In genomic region chr7:135159359-135160087, GRCh38 we compare ENCODE assay signal across 9 cellular contexts. TPM values are rescaled to one million over a fixed set of nuclear protein-coding genes. Genes with fewer than 3 reads are reported as not detected.
DNase-seq lines count a peak whose midpoint lies in the region; ATAC-seq and TF ChIP-seq lines count a peak whose summit lies in the region.
"Had no signal": no experiment of that assay in that cellular context is flagged by ENCODE, and none has a peak within 500 bp of the region (broad histone marks: within the 10 kb centered on the region; RNA-seq: fewer than 3 reads in every experiment).

No MANE protein-coding gene starts in this region.

- ATAC-seq in SK-N-SH treated with all-trans-retinoic acid at 6 μM for 48 hours (no peak), IMR-90 (ENCODE audit: low read depth) (peak; percentile 40), gastrocnemius medialis (peak; percentile 57 to 72)
- peak; percentile 3 for ATAC-seq in effector memory CD8-positive, alpha-beta T cell (replicated peaks)

- peak overlapping the region; percentile 46; the same call in 1 of the 2 replicates for H3K4ac ChIP-seq in IMR-90 (ENCODE audit: low read depth, low read length)

- H3K9me3 ChIP-seq in SK-N-SH (no peaks in the 10 kb centered on the region; the same call in 1 of the 2 replicates), IMR-90 (ENCODE audit: control insufficient read depth, insufficient read depth, low read length) (peaks cover 5% of the 10 kb centered on the region; the same call in 1 of the 2 replicates), gastrocnemius medialis (no peaks in the 10 kb centered on the region)

- no TSS peak for BruUV-seq in IMR-90 (replicated peaks; lab: Mats Ljungman, UMichigan)

- H3K4me2 ChIP-seq in SK-N-SH: no peak overlapping the region
- no peak overlapping the region for H3K4me2 ChIP-seq in IMR-90 (ENCODE audit: low read depth, low read length)

- intact Hi-C loops in IMR-90 (cut with micrococcal nuclease): no loop called here
- intact Hi-C loops in gastrocnemius medialis (cut with DNase I; ENCODE audit: low total_unique reads): loop anchor here (5.0 kb wide), 1 partner anchor 702 kb away; the partner anchor contains the start of gene AKR1B1

- WGBS in SK-N-SH (ENCODE audit: low lambda C conversion rate): 93% methylated on average over 2 of the region's 2 CpGs
- WGBS in IMR-90 (ENCODE audit: extremely low coverage in 2 of 2, insufficient read length in 1 of 2), 2 experiments: no CpG with 5 or more reads among the region's 2 CpGs

- H3K9me3 Mint-ChIP-seq in effector memory CD8-positive, alpha-beta T cell: peaks cover 3 to 20% of the 10 kb centered on the region in 2 donors

- peak overlapping the region in 1 of 2 experiments; percentile 41; a peak in 3 of 4 replicates for H4K8ac ChIP-seq in IMR-90 (ENCODE audit: low read depth in 2 of 2, low read length in 2 of 2)

- 0 out of 2 replicates have a peak overlapping the region, but pooled peaks have one; percentile 9 for H2BK20ac ChIP-seq in IMR-90 (ENCODE audit: low read depth, low read length)

- no peak for DNase-seq in SK-N-SH
- DNase-seq in IMR-90: no peak
- DNase-seq in effector memory CD8-positive, alpha-beta T cell: no peak
- DNase-seq in gastrocnemius medialis: peak in 1 of 2 donors; percentile 50
- DNase-seq in superior temporal gyrus (ENCODE audit: extremely low spot score): no peak
- no peak for DNase-seq in GOT3 (lab: John Stamatoyannopoulos, UW)
- no peak for DNase-seq in germinal center (ENCODE audit: low spot score)
- DNase-seq: NCI-H187 treated with DMSO at 0.1 percent for 48 hours had no signal

- no peaks in the 10 kb centered on the region for H3K79me2 ChIP-seq in SK-N-SH (ENCODE audit: insufficient read depth)

- peaks cover 0 to 23% of the 10 kb centered on the region in 2 experiments; a peak in 2 of 4 replicates for H3K79me1 ChIP-seq in IMR-90 (ENCODE audit: low read depth in 1 of 2, low read length in 2 of 2)

- H3K27me3 ChIP-seq in SK-N-SH (ENCODE audit: insufficient read depth): no peaks in the 10 kb centered on the region
- no peaks in the 10 kb centered on the region for H3K27me3 ChIP-seq in IMR-90 (ENCODE audit: control insufficient read depth, insufficient read depth, low read length)
- no peaks in the 10 kb centered on the region for H3K27me3 ChIP-seq in gastrocnemius medialis

- POLR2A ChIA-PET in SK-N-SH (lab: Yijun Ruan, JAX) (no interaction called here), IMR-90 (lab: Charles Lee; ENCODE audit: unreplicated experiment) (no interaction called here)

- H4K91ac ChIP-seq in IMR-90 (ENCODE audit: insufficient read depth, low read depth, low read length): no peak overlapping the region

- dilution Hi-C loops in IMR-90 (cut with HindIII; ENCODE audit: low sequenced_read_pairs, unreplicated experiment): no loop called here

- H3K27ac ChIP-seq in SK-N-SH (ENCODE audit: low read depth in 2 of 2, low read length in 1 of 2): peak overlapping the region; percentile 21 to 23; a peak in 2 of 4 replicates
- H3K27ac ChIP-seq in IMR-90 (ENCODE audit: insufficient read depth, low read length): peak overlapping the region; percentile 76; the same call in 1 of the 2 replicates
- H3K27ac ChIP-seq in gastrocnemius medialis: peak overlapping the region; percentile 93 to 97 (median 96)

- H4K20me1 ChIP-seq in SK-N-SH (ENCODE audit: insufficient read depth) (no peaks in the 10 kb centered on the region), IMR-90 (ENCODE audit: insufficient read depth, low read length) (no peaks in the 10 kb centered on the region)

- in situ Hi-C loops in IMR-90 (cut with MboI; ENCODE audit: low sequenced_read_pairs): loop anchor here (10.0 kb wide), 2 partner anchors 175 to 475 kb away; partner anchors contain the start of gene AGBL3
- in situ Hi-C loops in gastrocnemius medialis (cut with MboI; ENCODE audit: low sequenced_read_pairs in 4 of 4): no loop called here

- H3K4me3 Mint-ChIP-seq in effector memory CD8-positive, alpha-beta T cell: peak overlapping the region; percentile 27 to 64

- peaks cover 40% of the 10 kb centered on the region for H3K36me3 Mint-ChIP-seq in effector memory CD8-positive, alpha-beta T cell (ENCODE audit: insufficient read depth)

- peak overlapping the region; percentile 94; the same call in 1 of the 2 replicates for H2AK5ac ChIP-seq in IMR-90 (ENCODE audit: low read depth, low read length)

- no peaks in the 10 kb centered on the region for H3K9me2 ChIP-seq in SK-N-SH

- H3K4me3 ChIP-seq in SK-N-SH (ENCODE audit: low read depth in 2 of 2, low read length in 1 of 2) (no peak overlapping the region), IMR-90 (ENCODE audit: insufficient read depth, low read depth, low read length) (no peak overlapping the region), gastrocnemius medialis (peak overlapping the region; percentile 20 to 46 (median 40))

- TF ChIP-seq EP300 in SK-N-SH (IDR thresholded peaks at IDR 0.05; ENCODE audit: borderline replicate concordance in 1 of 2, low read depth in 1 of 2, low read length in 1 of 2): no peak

- peaks cover 6 to 13% of the 10 kb centered on the region in 2 experiments for H3K36me3 ChIP-seq in SK-N-SH (replicated peaks in 1 of 2; ENCODE audit: control insufficient read depth in 1 of 2, insufficient read depth in 2 of 2, low read length in 1 of 2)
- H3K36me3 ChIP-seq in IMR-90 (ENCODE audit: control insufficient read depth, insufficient read depth, low read length): peaks cover 4% of the 10 kb centered on the region; the same call in 1 of the 2 replicates
- H3K36me3 ChIP-seq in gastrocnemius medialis: no peaks in the 10 kb centered on the region

- H2BK120ac ChIP-seq in IMR-90 (ENCODE audit: low read depth, low read length): peak overlapping the region; percentile 38; the same call in 1 of the 2 replicates

- TF ChIP-seq POLR2A in IMR-90 (IDR thresholded peaks at IDR 0.05; ENCODE audit: low read depth, low read length): no peak
- peak in 1 of 2 donors; percentile 25 for TF ChIP-seq POLR2A in gastrocnemius medialis (IDR thresholded peaks at IDR 0.05)

- peaks cover 55 to 67% of the 10 kb centered on the region in 2 donors for H3K4me1 Mint-ChIP-seq in effector memory CD8-positive, alpha-beta T cell (ENCODE audit: low read depth in 2 of 2)

- H3K18ac ChIP-seq in IMR-90 (ENCODE audit: low read depth, low read length): peak overlapping the region; percentile 33; the same call in 1 of the 2 replicates

- H2BK5ac ChIP-seq in IMR-90 (ENCODE audit: low read depth, low read length, poor library complexity, severe bottlenecking): peak overlapping the region; percentile 56

- H3K4me1 ChIP-seq in SK-N-SH (ENCODE audit: control insufficient read depth in 1 of 2, insufficient read depth in 2 of 2, low read depth in 1 of 2, low read length in 1 of 2) (peaks cover 4 to 11% of the 10 kb centered on the region in 2 experiments; a peak in 3 of 4 replicates), IMR-90 (ENCODE audit: control insufficient read depth, insufficient read depth, low read length) (peaks cover 16% of the 10 kb centered on the region), gastrocnemius medialis (peaks cover 89 to 96% of the 10 kb centered on the region in 2 donors)

- H3K14ac ChIP-seq in IMR-90 (replicated peaks; ENCODE audit: low read depth, low read length): peak overlapping the region; percentile 68; the same call in 1 of the 2 replicates

- TF ChIP-seq CTCF in SK-N-SH (IDR thresholded peaks at IDR 0.05) (no peak), IMR-90 (conservative IDR thresholded peaks at IDR 0.05; ENCODE audit: low read depth, low read length) (no peak), gastrocnemius medialis (IDR thresholded peaks at IDR 0.05 in 4 of 5, conservative IDR thresholded peaks at IDR 0.05 in 1 of 5) (no peak)

- no peak overlapping the region for H2AK9ac ChIP-seq in IMR-90 (replicated peaks; ENCODE audit: low read depth, low read length, poor library complexity)

- H3F3A ChIP-seq in SK-N-SH (replicated peaks; ENCODE audit: insufficient read depth): peaks cover 6% of the 10 kb centered on the region

- H3K56ac ChIP-seq in IMR-90 (ENCODE audit: extremely low read depth, insufficient read depth, low read length): peak overlapping the region; percentile 48; the same call in 1 of the 2 replicates

- TF ChIP-seq RAD21 in SK-N-SH (IDR thresholded peaks at IDR 0.05; ENCODE audit: low read length) (no peak), IMR-90 (IDR thresholded peaks at IDR 0.05; ENCODE audit: low read length) (no peak)

- peak overlapping the region; percentile 88 to 96 for H3K27ac Mint-ChIP-seq in effector memory CD8-positive, alpha-beta T cell

- no peak overlapping the region for H4K5ac ChIP-seq in IMR-90 (ENCODE audit: low read depth, low read length)

- no peaks in the 10 kb centered on the region for H3K27me3 Mint-ChIP-seq in effector memory CD8-positive, alpha-beta T cell

- H2BK15ac ChIP-seq in IMR-90 (ENCODE audit: low read depth, low read length): no peak overlapping the region

- H3K23ac ChIP-seq in IMR-90 (ENCODE audit: low read depth, low read length): no peak overlapping the region

- H2AFZ ChIP-seq in SK-N-SH (ENCODE audit: low read depth) (peak overlapping the region; percentile 8; the same call in 1 of the 2 replicates), IMR-90 (replicated peaks; ENCODE audit: low read length, poor library complexity) (no peak overlapping the region)

- no peak overlapping the region for H3K9ac ChIP-seq in SK-N-SH
- H3K9ac ChIP-seq in IMR-90 (ENCODE audit: low read depth, low read length): no peak overlapping the region

- peaks cover 4% of the 10 kb centered on the region for H3K9me1 ChIP-seq in IMR-90 (ENCODE audit: insufficient read depth, low read length)

- CTCF ChIA-PET in SK-N-SH (lab: Yijun Ruan, JAX): interaction anchor here (0.8 to 1.5 kb wide), 3 partner anchors 12 to 645 kb away, joined by 3 to 5 read pairs (median 3); partner anchors contain the start of gene TMEM140
- CTCF ChIA-PET in IMR-90 (lab: Yijun Ruan, JAX): no interaction called here

RNA-seq across cellular contexts. Expression of gene CYREN, which starts 11.0 kb away (rescaled TPM):
- polyA plus RNA-seq in SK-N-SH (2012; rRNA removed) (53.4 and 60.6 TPM in 2 replicates), IMR-90 (2012; rRNA removed) (24.2 and 29.2 TPM in 2 replicates)
- 44.4 and 56.2 TPM in 2 replicates for polyA plus RNA-seq in SK-N-SH (2012; cell fraction: cytosol; rRNA removed)
- 39.5 and 39.9 TPM in 2 replicates for polyA plus RNA-seq in SK-N-SH (2012; cell fraction: nucleus; rRNA removed)
- total RNA-seq in IMR-90 (2012; rRNA removed) (26.5 and 33.1 TPM in 2 replicates), gastrocnemius medialis (10 to 100 TPM; 11.8 to 51.5 (median 20.4) TPM)
- polyA plus RNA-seq in IMR-90 (2012; cell fraction: cytosol; rRNA removed): 20.1 and 21.8 TPM in 2 replicates
- polyA plus RNA-seq in IMR-90 (2012; cell fraction: nucleus; rRNA removed; ENCODE audit: low replicate concordance): 13.8 and 18.6 TPM in 2 replicates

RNA-seq across cellular contexts. Expression of gene TMEM140, which starts 11.7 kb away (rescaled TPM):
- polyA plus RNA-seq in SK-N-SH (2012; rRNA removed): 0.10 and 0.12 TPM in 2 replicates
- polyA plus RNA-seq in SK-N-SH (2012; cell fraction: cytosol; rRNA removed): 0.06 and 0.13 TPM in 2 replicates
- 0.04 and 0.06 TPM in 2 replicates for polyA plus RNA-seq in SK-N-SH (2012; cell fraction: nucleus; rRNA removed)
- 0.28 and 0.72 TPM in 2 replicates for total RNA-seq in IMR-90 (2012; rRNA removed)
- 0.23 and 0.24 TPM in 2 replicates for polyA plus RNA-seq in IMR-90 (2012; rRNA removed)
- polyA plus RNA-seq in IMR-90 (2012; cell fraction: cytosol; rRNA removed): 0.16 and 0.56 TPM in 2 replicates
- polyA plus RNA-seq in IMR-90 (2012; cell fraction: nucleus; rRNA removed; ENCODE audit: low replicate concordance): 0.14 and 0.44 TPM in 2 replicates
- total RNA-seq in gastrocnemius medialis: 100 to 1,000 TPM; 116 to 179 (median 145) TPM

RNA-seq across cellular contexts. Expression of gene WDR91, which starts 51.8 kb away (rescaled TPM):
- polyA plus RNA-seq in SK-N-SH (2012; rRNA removed) (8.4 and 8.9 TPM in 2 replicates), IMR-90 (2012; rRNA removed) (10.3 and 10.6 TPM in 2 replicates)
- polyA plus RNA-seq in SK-N-SH (2012; cell fraction: cytosol; rRNA removed): 2.8 and 4.0 TPM in 2 replicates
- 42.2 and 42.4 TPM in 2 replicates for polyA plus RNA-seq in SK-N-SH (2012; cell fraction: nucleus; rRNA removed)
- total RNA-seq in IMR-90 (2012; rRNA removed) (5.2 and 6.4 TPM in 2 replicates), gastrocnemius medialis (1 to 10 TPM; 3.6 to 8.0 (median 6.4) TPM)
- 4.0 and 5.4 TPM in 2 replicates for polyA plus RNA-seq in IMR-90 (2012; cell fraction: cytosol; rRNA removed)
- 33.6 and 39.3 TPM in 2 replicates for polyA plus RNA-seq in IMR-90 (2012; cell fraction: nucleus; rRNA removed; ENCODE audit: low replicate concordance)

Comparison
In these comparisons a context has a peak if more than half of its experiments do, and no peak if none do; other contexts are left out.
1. H3K27ac ChIP-seq: peak in every context shown above with its lines; median percentile 96 in gastrocnemius medialis; 76 in IMR-90; 22 in SK-N-SH.
2. H3K4me3 ChIP-seq: peak in gastrocnemius medialis (4 of 4); none in SK-N-SH (0 of 2) and IMR-90 (single experiment).
3. RNA of gene TMEM140, which starts 11.7 kb away (total RNA-seq): 116 to 179 TPM in gastrocnemius medialis; 0.28 to 0.72 TPM in IMR-90; every median in the first group is over 10 times any median in the second.